In genomic region chrX:66731398-66731797, GRCh38 we compare ENCODE assay signal across 9 cellular contexts.
A peak's percentile ranks its signal among the peaks of the same experiment; 100 is the strongest.
DNase-seq lines count a peak whose midpoint lies in the region; ATAC-seq, FAIRE-seq and TF ChIP-seq lines count a peak whose summit lies in the region.
"Had no signal": no experiment of that assay in that cellular context is flagged by ENCODE, and none has a peak within 500 bp of the region (broad histone marks: within the 10 kb centered on the region; RNA-seq: fewer than 3 reads in every experiment).

No MANE protein-coding gene starts in this region.

- peaks cover 2% of the 10 kb centered on the region for H3K4me1 Mint-ChIP-seq in mesothelial cell of epicardium

- H3K79me2 ChIP-seq in GM12878 (ENCODE audit: control insufficient read depth, insufficient read depth, low read length): no peaks in the 10 kb centered on the region

- peak; percentile 60 for FAIRE-seq in GM18507 (lab: Jason Lieb, UNC)
- FAIRE-seq in GM12878 (lab: Jason Lieb, UNC): peak; percentile 59

- H3K9me3 ChIP-seq in GM12878 (replicated peaks; ENCODE audit: control insufficient read depth, insufficient read depth, low read length): no peaks in the 10 kb centered on the region; the same call in 2 of the 3 replicates

- no peak for TF ChIP-seq POLR2A in GM12878 (IDR thresholded peaks at IDR 0.05; ENCODE audit: low read depth, low read length)

- H3K36me3 Mint-ChIP-seq in mesothelial cell of epicardium: no peaks in the 10 kb centered on the region

- TF ChIP-seq RAD21 in GM12878 (IDR thresholded peaks at IDR 0.05; ENCODE audit: insufficient read depth, low read depth, low read length): peak; percentile 71

- RAD21 ChIA-PET in GM12878 (lab: Charles Lee; ENCODE audit: unreplicated experiment): interaction anchor here (0.6 to 2.7 kb wide), 17 partner anchors 9 to 1153 kb away, joined by 3 to 22 read pairs (median 3); no protein-coding TSS in a partner anchor

- no peak overlapping the region for H3K9ac ChIP-seq in GM12878 (ENCODE audit: control insufficient read depth, insufficient read depth, low read length)

- POLR2A ChIA-PET in GM12878 (lab: Charles Lee): interaction anchor here (1.2 kb wide), 1 partner anchor 530 kb away, joined by 6 read pairs; no protein-coding TSS in a partner anchor

- in situ Hi-C loops in GM12878 (cut with MboI): no loop called here

- no peaks in the 10 kb centered on the region for H3K36me3 ChIP-seq in GM12878 (ENCODE audit: control insufficient read depth in 2 of 2, insufficient read depth in 2 of 2, low read length in 1 of 2)

- no peak overlapping the region for H3K27ac Mint-ChIP-seq in mesothelial cell of epicardium
- H3K27ac Mint-ChIP-seq: dendritic cell treated with granulocyte-macrophage colony-stimulating factor and Interleukin-4, amounts not matched to agents 40 ng/mL and 50 ng/mL, for 4 days had no signal

- SMC1A ChIA-PET in GM12878 (lab: Charles Lee; ENCODE audit: uncharacterized antibody, unreplicated experiment): interaction anchor here (1.0 to 2.9 kb wide), 15 partner anchors 11 to 1152 kb away, joined by 3 to 17 read pairs (median 4); no protein-coding TSS in a partner anchor

- H3K27me3 ChIP-seq in GM12878 (replicated peaks in 1 of 2; ENCODE audit: control insufficient read depth in 2 of 2, insufficient read depth in 2 of 2, low read length in 1 of 2): no peaks in the 10 kb centered on the region

- no peaks in the 10 kb centered on the region for H3K4me1 ChIP-seq in GM12878 (ENCODE audit: control insufficient read depth, insufficient read depth, low read length)

- TF ChIP-seq EP300 in GM12878 (IDR thresholded peaks at IDR 0.05; ENCODE audit: borderline replicate concordance in 1 of 2, control insufficient read depth in 1 of 2, low read depth in 2 of 2, low read length in 2 of 2): no peak

- peaks cover 9% of the 10 kb centered on the region for H3K9me3 Mint-ChIP-seq in mesothelial cell of epicardium
- H3K9me3 Mint-ChIP-seq: dendritic cell treated with granulocyte-macrophage colony-stimulating factor and Interleukin-4, amounts not matched to agents 40 ng/mL and 50 ng/mL, for 4 days had no signal

- H4K20me1 ChIP-seq in GM12878 (ENCODE audit: control insufficient read depth, insufficient read depth): no peaks in the 10 kb centered on the region

- no peak overlapping the region for H3K4me2 ChIP-seq in GM12878 (ENCODE audit: control insufficient read depth, insufficient read depth)

- no peak overlapping the region for H3K4me3 Mint-ChIP-seq in mesothelial cell of epicardium
- H3K4me3 Mint-ChIP-seq: dendritic cell treated with granulocyte-macrophage colony-stimulating factor and Interleukin-4, amounts not matched to agents 40 ng/mL and 50 ng/mL, for 4 days had no signal

- H3K4me3 ChIP-seq in GM12878: no peak overlapping the region

- BruUV-seq in GM12878 (replicated peaks; lab: Mats Ljungman, UMichigan): no TSS peak

- DNase-seq in AG08396 (ENCODE audit: low spot score) (peak; percentile 24), GM18507 (ENCODE audit: extremely low spot score, insufficient read length, low read depth) (no peak), LoVo (ENCODE audit: low spot score) (peak; percentile 1), GM12878 (ENCODE audit: low read depth, low spot score) (peak; percentile 3), mesothelial cell of epicardium (ENCODE audit: low spot score in 2 of 2, unreplicated experiment in 2 of 2) (no peak), COR-L47 (lab: John Stamatoyannopoulos, UW) (no peak), NCI-H187 (lab: John Stamatoyannopoulos, UW) (no peak)

- H3K27me3 Mint-ChIP-seq in mesothelial cell of epicardium (ENCODE audit: low read depth): no peaks in the 10 kb centered on the region
- H3K27me3 Mint-ChIP-seq: dendritic cell treated with granulocyte-macrophage colony-stimulating factor and Interleukin-4, amounts not matched to agents 40 ng/mL and 50 ng/mL, for 4 days had no signal

- CTCF ChIA-PET in GM12878 (lab: Yijun Ruan, JAX): interaction anchor here (0.6 to 5.8 kb wide), 23 partner anchors 8 to 1203 kb away, joined by 3 to 55 read pairs (median 4); no protein-coding TSS in a partner anchor

- WGBS in GM12878 (ENCODE audit: insufficient coverage, insufficient replicate concordance, low lambda C conversion rate, missing lambda C conversion rate): 0% methylated on average over 2 of the region's 2 CpGs

- ATAC-seq in GM12878 (peak; percentile 90), GM19452 (IDR thresholded peaks at IDR 0.05; ENCODE audit: unreplicated experiment) (no peak)

- H2AFZ ChIP-seq in GM12878 (ENCODE audit: control insufficient read depth, low read depth, low read length): no peak overlapping the region

- no peak overlapping the region for H3K27ac ChIP-seq in GM12878 (ENCODE audit: control insufficient read depth, insufficient read depth)

- intact Hi-C loops in GM12878 (cut with micrococcal nuclease; ENCODE audit: unreplicated experiment): loop anchor here (2.0 to 10.0 kb wide), 4 partner anchors 129 to 1149 kb away; no protein-coding TSS in a partner anchor

- TF ChIP-seq CTCF in GM12878 (IDR thresholded peaks at IDR 0.05 in 2 of 3, conservative IDR thresholded peaks at IDR 0.05 in 1 of 3; ENCODE audit: control insufficient read depth in 2 of 3, extremely low read depth in 1 of 3, insufficient read depth in 1 of 3, low read depth in 3 of 3, low read length in 3 of 3): peak; percentile 18 to 54 (median 45); a peak in 5 of 6 replicates
- peak; percentile 31 for TF ChIP-seq CTCF in mesothelial cell of epicardium (IDR thresholded peaks at IDR 0.05; ENCODE audit: unreplicated experiment)

TF ChIP-seq in GM12878, 131 proteins besides CTCF, POLR2A, EP300 and RAD21:
- TF ChIP-seq RCOR1 (conservative IDR thresholded peaks at IDR 0.05; ENCODE audit: low read depth, low read length) (no peak), SMC3 (IDR thresholded peaks at IDR 0.05; ENCODE audit: borderline replicate concordance, low read length) (peak; percentile 61; the same call in 1 of the 2 replicates), IRF5 (IDR thresholded peaks at IDR 0.05; ENCODE audit: borderline replicate concordance) (no peak), MAX (IDR thresholded peaks at IDR 0.05; ENCODE audit: low read depth, low read length) (no peak)
- TF ChIP-seq, protein P1, sequence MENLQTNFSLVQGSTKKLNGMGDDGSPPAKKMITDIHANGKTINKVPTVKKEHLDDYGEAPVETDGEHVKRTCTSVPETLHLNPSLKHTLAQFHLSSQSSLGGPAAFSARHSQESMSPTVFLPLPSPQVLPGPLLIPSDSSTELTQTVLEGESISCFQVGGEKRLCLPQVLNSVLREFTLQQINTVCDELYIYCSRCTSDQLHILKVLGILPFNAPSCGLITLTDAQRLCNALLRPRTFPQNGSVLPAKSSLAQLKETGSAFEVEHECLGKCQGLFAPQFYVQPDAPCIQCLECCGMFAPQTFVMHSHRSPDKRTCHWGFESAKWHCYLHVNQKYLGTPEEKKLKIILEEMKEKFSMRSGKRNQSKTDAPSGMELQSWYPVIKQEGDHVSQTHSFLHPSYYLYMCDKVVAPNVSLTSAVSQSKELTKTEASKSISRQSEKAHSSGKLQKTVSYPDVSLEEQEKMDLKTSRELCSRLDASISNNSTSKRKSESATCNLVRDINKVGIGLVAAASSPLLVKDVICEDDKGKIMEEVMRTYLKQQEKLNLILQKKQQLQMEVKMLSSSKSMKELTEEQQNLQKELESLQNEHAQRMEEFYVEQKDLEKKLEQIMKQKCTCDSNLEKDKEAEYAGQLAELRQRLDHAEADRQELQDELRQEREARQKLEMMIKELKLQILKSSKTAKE (IDR thresholded peaks at IDR 0.05; ENCODE audit: low read depth, poor library complexity, severe bottlenecking): no peak

Comparison
In these comparisons a context has a peak if more than half of its experiments do, and no peak if none do; other contexts are left out.
1. DNase-seq: peak in AG08396 (single experiment), LoVo (single experiment) and GM12878 (single experiment); none in GM18507 (single experiment), mesothelial cell of epicardium (0 of 2), COR-L47 (single experiment) and NCI-H187 (0 of 2).